ENCODE assay signal across 1 cellular context in the genomic region with DNA sequence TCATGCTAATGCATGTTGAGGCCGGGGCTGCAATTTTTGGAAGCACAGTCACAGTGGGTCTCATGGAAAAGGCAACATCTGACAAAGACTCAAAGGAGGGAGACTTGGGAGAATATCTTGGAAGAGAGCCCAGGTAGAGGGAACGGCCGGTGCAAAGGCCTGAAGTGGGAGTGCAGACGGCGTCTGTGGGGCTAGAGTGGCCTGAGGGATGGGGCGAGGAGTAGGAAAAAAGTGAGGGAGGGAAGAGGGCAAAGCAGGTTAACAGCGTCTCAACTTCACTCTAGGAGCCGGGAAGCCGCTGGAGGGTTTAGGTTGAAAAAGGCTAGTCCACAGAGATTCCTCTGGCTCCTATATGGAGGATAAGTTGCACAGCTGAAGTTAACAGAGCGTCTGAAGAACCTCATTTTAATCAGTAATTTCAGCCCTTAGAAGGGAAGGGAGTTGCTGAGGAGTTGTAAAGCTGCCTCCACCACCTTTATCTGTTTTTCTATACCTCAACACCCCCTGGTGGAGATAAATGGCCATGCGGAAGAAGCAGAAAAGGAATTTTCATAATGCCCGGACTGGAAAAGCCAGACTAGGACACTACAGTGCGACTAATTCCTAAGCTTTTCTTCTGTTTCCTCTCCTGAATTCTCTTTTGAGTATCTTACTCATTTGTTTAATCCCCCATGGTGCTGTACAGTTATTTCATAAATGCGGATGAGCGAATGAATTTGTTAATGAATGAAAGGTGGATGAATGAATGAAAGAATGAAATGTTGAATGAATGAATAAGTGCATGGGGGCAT.
TF ChIP-seq lines count a peak whose summit lies in the region.

No MANE protein-coding gene starts in this region.

TF ChIP-seq in HEK293, 187 proteins besides CTCF, POLR2A, EP300 and RAD21 (continued from another document):
- TF ChIP-seq, protein P1, sequence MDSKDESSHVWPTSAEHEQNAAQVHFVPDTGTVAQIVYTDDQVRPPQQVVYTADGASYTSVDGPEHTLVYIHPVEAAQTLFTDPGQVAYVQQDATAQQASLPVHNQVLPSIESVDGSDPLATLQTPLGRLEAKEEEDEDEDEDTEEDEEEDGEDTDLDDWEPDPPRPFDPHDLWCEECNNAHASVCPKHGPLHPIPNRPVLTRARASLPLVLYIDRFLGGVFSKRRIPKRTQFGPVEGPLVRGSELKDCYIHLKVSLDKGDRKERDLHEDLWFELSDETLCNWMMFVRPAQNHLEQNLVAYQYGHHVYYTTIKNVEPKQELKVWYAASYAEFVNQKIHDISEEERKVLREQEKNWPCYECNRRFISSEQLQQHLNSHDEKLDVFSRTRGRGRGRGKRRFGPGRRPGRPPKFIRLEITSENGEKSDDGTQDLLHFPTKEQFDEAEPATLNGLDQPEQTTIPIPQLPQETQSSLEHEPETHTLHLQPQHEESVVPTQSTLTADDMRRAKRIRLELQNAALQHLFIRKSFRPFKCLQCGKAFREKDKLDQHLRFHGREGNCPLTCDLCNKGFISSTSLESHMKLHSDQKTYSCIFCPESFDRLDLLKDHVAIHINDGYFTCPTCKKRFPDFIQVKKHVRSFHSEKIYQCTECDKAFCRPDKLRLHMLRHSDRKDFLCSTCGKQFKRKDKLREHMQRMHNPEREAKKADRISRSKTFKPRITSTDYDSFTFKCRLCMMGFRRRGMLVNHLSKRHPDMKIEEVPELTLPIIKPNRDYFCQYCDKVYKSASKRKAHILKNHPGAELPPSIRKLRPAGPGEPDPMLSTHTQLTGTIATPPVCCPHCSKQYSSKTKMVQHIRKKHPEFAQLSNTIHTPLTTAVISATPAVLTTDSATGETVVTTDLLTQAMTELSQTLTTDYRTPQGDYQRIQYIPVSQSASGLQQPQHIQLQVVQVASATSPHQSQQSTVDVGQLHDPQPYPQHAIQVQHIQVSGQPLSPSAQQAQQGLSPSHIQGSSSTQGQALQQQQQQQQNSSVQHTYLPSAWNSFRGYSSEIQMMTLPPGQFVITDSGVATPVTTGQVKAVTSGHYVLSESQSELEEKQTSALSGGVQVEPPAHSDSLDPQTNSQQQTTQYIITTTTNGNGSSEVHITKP (tag by site-specific recombination; IDR thresholded peaks at IDR 0.05) = 0 out of 2 replicates have a peak, but pooled peaks have one; percentile 19
- TF ChIP-seq OSR2 (tag by site-specific recombination; IDR thresholded peaks at IDR 0.05) (no peak), ZNF629 (tag by site-specific recombination; IDR thresholded peaks at IDR 0.05) (0 out of 2 replicates have a peak, but pooled peaks have one; percentile 11), SP2 (tag by site-specific recombination; IDR thresholded peaks at IDR 0.05) (no peak), ZFP41 (tag by site-specific recombination; IDR thresholded peaks at IDR 0.05; ENCODE audit: borderline replicate concordance) (no peak), ZNF768 (tag by site-specific recombination; IDR thresholded peaks at IDR 0.05) (peak; percentile 52; the same call in 1 of the 2 replicates), ZNF350 (tag by site-specific recombination; IDR thresholded peaks at IDR 0.05) (no peak), REPIN1 (tag by site-specific recombination; IDR thresholded peaks at IDR 0.05; ENCODE audit: low read depth) (peak; percentile 96; the same call in 1 of the 2 replicates), ZNF23 (tag by site-specific recombination; IDR thresholded peaks at IDR 0.05; ENCODE audit: borderline replicate concordance) (no peak), ZBTB1 (tag by site-specific recombination; IDR thresholded peaks at IDR 0.05) (no peak), ZBTB17 (tag by site-specific recombination; IDR thresholded peaks at IDR 0.05) (peak; percentile 90), ZFHX2 (tag by site-specific recombination; conservative IDR thresholded peaks at IDR 0.05) (no peak), ZNF658 (tag by site-specific recombination; IDR thresholded peaks at IDR 0.05) (no peak), ZNF561 (tag by site-specific recombination; IDR thresholded peaks at IDR 0.05; ENCODE audit: borderline replicate concordance) (no peak; the same call in 1 of the 2 replicates), ZNF48 (tag by site-specific recombination; IDR thresholded peaks at IDR 0.05) (no peak), OVOL3 (tag by site-specific recombination; IDR thresholded peaks at IDR 0.05) (no peak), ZSCAN23 (tag by site-specific recombination; IDR thresholded peaks at IDR 0.05) (no peak), ZNF169 (tag by site-specific recombination; IDR thresholded peaks at IDR 0.05) (no peak), SALL2 (tag by site-specific recombination; IDR thresholded peaks at IDR 0.05; ENCODE audit: borderline replicate concordance) (no peak), SP7 (tag by site-specific recombination; IDR thresholded peaks at IDR 0.05) (0 out of 2 replicates have a peak, but pooled peaks have one; percentile 15), ZNF571 (tag by site-specific recombination; IDR thresholded peaks at IDR 0.05) (no peak), ZNF529 (tag by site-specific recombination; IDR thresholded peaks at IDR 0.05; ENCODE audit: insufficient replicate concordance) (no peak), ZNF624 (tag by site-specific recombination; IDR thresholded peaks at IDR 0.05) (no peak), ZNF138 (tag by site-specific recombination; IDR thresholded peaks at IDR 0.05; ENCODE audit: borderline replicate concordance) (no peak), ZNF560 (tag by site-specific recombination; IDR thresholded peaks at IDR 0.05; ENCODE audit: borderline replicate concordance) (no peak), ZNF423 (tag by site-specific recombination; IDR thresholded peaks at IDR 0.05) (no peak), SETDB1 (IDR thresholded peaks at IDR 0.05; ENCODE audit: insufficient read length, low read length) (no peak), ZNF501 (tag by site-specific recombination; IDR thresholded peaks at IDR 0.05) (0 out of 2 replicates have a peak, but pooled peaks have one; percentile 49), ZNF623 (tag by site-specific recombination; IDR thresholded peaks at IDR 0.05) (peak; percentile 49; the same call in 1 of the 2 replicates), ZNF239 (tag by site-specific recombination; IDR thresholded peaks at IDR 0.05) (no peak), YY2 (tag by site-specific recombination; IDR thresholded peaks at IDR 0.05) (no peak), ZNF214 (tag by site-specific recombination; IDR thresholded peaks at IDR 0.05; ENCODE audit: borderline replicate concordance) (no peak), GLI4 (tag by site-specific recombination; IDR thresholded peaks at IDR 0.05) (no peak), ZNF366 (tag by site-specific recombination; conservative IDR thresholded peaks at IDR 0.05) (peak; percentile 46), ZNF654 (tag by site-specific recombination; IDR thresholded peaks at IDR 0.05; ENCODE audit: low read depth) (peak; percentile 91)
- TF ChIP-seq, protein P2, sequence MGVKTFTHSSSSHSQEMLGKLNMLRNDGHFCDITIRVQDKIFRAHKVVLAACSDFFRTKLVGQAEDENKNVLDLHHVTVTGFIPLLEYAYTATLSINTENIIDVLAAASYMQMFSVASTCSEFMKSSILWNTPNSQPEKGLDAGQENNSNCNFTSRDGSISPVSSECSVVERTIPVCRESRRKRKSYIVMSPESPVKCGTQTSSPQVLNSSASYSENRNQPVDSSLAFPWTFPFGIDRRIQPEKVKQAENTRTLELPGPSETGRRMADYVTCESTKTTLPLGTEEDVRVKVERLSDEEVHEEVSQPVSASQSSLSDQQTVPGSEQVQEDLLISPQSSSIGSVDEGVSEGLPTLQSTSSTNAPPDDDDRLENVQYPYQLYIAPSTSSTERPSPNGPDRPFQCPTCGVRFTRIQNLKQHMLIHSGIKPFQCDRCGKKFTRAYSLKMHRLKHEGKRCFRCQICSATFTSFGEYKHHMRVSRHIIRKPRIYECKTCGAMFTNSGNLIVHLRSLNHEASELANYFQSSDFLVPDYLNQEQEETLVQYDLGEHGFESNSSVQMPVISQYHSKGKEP (tag by site-specific recombination; IDR thresholded peaks at IDR 0.05) = no peak
- TF ChIP-seq, protein P3, sequence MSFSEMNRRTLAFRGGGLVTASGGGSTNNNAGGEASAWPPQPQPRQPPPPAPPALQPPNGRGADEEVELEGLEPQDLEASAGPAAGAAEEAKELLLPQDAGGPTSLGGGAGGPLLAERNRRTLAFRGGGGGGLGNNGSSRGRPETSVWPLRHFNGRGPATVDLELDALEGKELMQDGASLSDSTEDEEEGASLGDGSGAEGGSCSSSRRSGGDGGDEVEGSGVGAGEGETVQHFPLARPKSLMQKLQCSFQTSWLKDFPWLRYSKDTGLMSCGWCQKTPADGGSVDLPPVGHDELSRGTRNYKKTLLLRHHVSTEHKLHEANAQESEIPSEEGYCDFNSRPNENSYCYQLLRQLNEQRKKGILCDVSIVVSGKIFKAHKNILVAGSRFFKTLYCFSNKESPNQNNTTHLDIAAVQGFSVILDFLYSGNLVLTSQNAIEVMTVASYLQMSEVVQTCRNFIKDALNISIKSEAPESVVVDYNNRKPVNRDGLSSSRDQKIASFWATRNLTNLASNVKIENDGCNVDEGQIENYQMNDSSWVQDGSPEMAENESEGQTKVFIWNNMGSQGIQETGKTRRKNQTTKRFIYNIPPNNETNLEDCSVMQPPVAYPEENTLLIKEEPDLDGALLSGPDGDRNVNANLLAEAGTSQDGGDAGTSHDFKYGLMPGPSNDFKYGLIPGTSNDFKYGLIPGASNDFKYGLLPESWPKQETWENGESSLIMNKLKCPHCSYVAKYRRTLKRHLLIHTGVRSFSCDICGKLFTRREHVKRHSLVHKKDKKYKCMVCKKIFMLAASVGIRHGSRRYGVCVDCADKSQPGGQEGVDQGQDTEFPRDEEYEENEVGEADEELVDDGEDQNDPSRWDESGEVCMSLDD (tag by site-specific recombination; IDR thresholded peaks at IDR 0.05) = no peak
- TF ChIP-seq, protein P4, sequence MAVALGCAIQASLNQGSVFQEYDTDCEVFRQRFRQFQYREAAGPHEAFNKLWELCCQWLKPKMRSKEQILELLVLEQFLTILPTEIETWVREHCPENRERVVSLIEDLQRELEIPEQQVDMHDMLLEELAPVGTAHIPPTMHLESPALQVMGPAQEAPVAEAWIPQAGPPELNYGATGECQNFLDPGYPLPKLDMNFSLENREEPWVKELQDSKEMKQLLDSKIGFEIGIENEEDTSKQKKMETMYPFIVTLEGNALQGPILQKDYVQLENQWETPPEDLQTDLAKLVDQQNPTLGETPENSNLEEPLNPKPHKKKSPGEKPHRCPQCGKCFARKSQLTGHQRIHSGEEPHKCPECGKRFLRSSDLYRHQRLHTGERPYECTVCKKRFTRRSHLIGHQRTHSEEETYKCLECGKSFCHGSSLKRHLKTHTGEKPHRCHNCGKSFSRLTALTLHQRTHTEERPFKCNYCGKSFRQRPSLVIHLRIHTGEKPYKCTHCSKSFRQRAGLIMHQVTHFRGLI (tag by site-specific recombination; IDR thresholded peaks at IDR 0.05) = no peak; the same call in 1 of the 2 replicates
- TF ChIP-seq, protein P5, sequence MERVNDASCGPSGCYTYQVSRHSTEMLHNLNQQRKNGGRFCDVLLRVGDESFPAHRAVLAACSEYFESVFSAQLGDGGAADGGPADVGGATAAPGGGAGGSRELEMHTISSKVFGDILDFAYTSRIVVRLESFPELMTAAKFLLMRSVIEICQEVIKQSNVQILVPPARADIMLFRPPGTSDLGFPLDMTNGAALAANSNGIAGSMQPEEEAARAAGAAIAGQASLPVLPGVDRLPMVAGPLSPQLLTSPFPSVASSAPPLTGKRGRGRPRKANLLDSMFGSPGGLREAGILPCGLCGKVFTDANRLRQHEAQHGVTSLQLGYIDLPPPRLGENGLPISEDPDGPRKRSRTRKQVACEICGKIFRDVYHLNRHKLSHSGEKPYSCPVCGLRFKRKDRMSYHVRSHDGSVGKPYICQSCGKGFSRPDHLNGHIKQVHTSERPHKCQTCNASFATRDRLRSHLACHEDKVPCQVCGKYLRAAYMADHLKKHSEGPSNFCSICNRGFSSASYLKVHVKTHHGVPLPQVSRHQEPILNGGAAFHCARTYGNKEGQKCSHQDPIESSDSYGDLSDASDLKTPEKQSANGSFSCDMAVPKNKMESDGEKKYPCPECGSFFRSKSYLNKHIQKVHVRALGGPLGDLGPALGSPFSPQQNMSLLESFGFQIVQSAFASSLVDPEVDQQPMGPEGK (tag by site-specific recombination; IDR thresholded peaks at IDR 0.05) = peak; percentile 15; the same call in 1 of the 2 replicates
- TF ChIP-seq, protein P6, sequence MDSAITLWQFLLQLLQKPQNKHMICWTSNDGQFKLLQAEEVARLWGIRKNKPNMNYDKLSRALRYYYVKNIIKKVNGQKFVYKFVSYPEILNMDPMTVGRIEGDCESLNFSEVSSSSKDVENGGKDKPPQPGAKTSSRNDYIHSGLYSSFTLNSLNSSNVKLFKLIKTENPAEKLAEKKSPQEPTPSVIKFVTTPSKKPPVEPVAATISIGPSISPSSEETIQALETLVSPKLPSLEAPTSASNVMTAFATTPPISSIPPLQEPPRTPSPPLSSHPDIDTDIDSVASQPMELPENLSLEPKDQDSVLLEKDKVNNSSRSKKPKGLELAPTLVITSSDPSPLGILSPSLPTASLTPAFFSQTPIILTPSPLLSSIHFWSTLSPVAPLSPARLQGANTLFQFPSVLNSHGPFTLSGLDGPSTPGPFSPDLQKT (IDR thresholded peaks at IDR 0.05; ENCODE audit: borderline replicate concordance, low read depth, low read length) = no peak
- TF ChIP-seq, protein P7, sequence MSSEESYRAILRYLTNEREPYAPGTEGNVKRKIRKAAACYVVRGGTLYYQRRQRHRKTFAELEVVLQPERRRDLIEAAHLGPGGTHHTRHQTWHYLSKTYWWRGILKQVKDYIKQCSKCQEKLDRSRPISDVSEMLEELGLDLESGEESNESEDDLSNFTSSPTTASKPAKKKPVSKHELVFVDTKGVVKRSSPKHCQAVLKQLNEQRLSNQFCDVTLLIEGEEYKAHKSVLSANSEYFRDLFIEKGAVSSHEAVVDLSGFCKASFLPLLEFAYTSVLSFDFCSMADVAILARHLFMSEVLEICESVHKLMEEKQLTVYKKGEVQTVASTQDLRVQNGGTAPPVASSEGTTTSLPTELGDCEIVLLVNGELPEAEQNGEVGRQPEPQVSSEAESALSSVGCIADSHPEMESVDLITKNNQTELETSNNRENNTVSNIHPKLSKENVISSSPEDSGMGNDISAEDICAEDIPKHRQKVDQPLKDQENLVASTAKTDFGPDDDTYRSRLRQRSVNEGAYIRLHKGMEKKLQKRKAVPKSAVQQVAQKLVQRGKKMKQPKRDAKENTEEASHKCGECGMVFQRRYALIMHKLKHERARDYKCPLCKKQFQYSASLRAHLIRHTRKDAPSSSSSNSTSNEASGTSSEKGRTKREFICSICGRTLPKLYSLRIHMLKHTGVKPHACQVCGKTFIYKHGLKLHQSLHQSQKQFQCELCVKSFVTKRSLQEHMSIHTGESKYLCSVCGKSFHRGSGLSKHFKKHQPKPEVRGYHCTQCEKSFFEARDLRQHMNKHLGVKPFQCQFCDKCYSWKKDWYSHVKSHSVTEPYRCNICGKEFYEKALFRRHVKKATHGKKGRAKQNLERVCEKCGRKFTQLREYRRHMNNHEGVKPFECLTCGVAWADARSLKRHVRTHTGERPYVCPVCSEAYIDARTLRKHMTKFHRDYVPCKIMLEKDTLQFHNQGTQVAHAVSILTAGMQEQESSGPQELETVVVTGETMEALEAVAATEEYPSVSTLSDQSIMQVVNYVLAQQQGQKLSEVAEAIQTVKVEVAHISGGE (tag by site-specific recombination; conservative IDR thresholded peaks at IDR 0.05; ENCODE audit: low read depth) = no peak
